1 cellular context compared by ENCODE assay signal in the genomic region with DNA sequence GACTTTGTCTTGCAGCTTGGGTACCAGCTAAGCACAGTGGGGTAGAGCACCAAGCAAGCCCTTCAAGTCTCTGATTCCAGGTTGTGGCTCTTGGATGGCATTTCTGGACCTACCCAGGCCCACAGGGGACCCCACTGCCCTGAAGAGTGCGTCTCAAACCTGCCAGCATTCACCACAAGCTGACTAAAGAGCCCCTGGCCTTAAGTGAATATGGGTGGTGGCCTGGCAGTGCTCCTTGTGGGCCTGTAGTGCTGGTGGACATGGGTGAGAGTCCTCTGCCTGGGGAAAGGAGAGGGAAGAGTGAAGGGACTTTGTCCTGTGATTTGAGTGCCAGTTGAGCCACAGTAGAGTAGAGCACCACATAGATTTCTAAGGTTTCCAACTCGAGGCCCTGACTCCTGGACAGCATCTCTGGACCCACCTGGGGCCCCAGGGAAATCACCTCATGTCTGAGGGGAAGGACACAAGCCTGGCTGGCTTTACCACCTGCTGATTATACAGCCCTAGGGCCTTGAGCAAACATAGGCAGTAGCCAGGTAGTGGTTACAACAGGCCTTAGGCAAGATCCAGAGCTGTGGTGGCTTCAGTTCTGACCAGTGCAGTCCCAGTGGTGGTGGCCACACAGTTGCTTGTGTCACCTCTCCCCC.
TF ChIP-seq lines count a peak whose summit lies in the region.

No MANE protein-coding gene starts in this region.

TF ChIP-seq in H1, 55 proteins besides CTCF, POLR2A, EP300 and RAD21 (continued from another document):
- no peak for TF ChIP-seq NRF1 (IDR thresholded peaks at IDR 0.05; ENCODE audit: low read depth, low read length)
- no peak for TF ChIP-seq SIN3A (conservative IDR thresholded peaks at IDR 0.05 in 1 of 2, IDR thresholded peaks at IDR 0.05 in 1 of 2; ENCODE audit: low read depth in 1 of 2, low read length in 2 of 2)
- no peak for TF ChIP-seq ZNF274 (IDR thresholded peaks at IDR 0.05; ENCODE audit: borderline replicate concordance, extremely low read depth, low read length)
TF ChIP-seq in H1: peak in this region for 0.
